Comparison of ENCODE assay signal across 1 cellular context in the genomic region with DNA sequence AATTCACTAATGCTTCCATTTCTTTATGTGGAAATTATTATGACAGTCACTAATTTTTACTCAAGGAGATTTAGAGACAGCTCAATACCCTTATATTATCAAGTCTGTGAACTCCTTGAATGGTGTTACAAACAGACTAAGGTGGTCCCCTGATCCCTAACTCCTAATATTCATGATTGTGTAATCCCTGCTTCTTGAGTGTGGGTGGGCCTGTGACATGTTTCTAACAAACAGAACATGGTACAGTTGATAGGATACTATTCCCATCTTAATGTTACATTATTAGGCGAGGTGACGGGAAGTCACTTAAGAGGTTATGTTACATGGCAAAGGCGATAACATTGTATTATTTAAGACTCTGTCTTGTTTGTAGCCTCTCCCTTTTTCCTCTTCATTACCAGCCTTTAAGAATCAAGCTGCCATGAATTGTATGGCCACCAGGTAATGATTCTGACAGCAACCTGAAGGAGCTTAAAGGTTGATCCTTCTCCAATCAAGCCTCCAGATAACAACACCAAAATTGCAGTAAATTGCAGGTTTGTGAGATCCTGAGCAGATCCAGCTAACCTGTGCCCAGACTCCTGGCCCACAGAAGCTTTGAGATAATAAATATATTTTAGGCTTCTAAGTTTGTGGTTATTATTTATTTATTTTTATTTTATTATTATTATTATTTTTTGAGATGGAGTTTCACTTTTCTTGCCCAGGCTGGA.
TF ChIP-seq lines count a peak whose summit lies in the region.

No MANE protein-coding gene starts in this region.

TF ChIP-seq in K562, 482 proteins besides CTCF, POLR2A, EP300 and RAD21:
- TF ChIP-seq ZNF444 (CRISPR knock-in tag; IDR thresholded peaks at IDR 0.05), result no peak
- TF ChIP-seq SP2 (IDR thresholded peaks at IDR 0.05; ENCODE audit: extremely low read depth, low read depth, low read length, poor library complexity, severe bottlenecking), result no peak
- no peak for TF ChIP-seq CEBPG (CRISPR knock-in tag; IDR thresholded peaks at IDR 0.05)
- peak in 1 of 2 experiments; percentile 48; a peak in 1 of 4 replicates for TF ChIP-seq CEBPG (tag; conservative IDR thresholded peaks at IDR 0.05 in 1 of 2, IDR thresholded peaks at IDR 0.05 in 1 of 2)
- TF ChIP-seq CEBPB (tag; IDR thresholded peaks at IDR 0.05), result peak; percentile 52; the same call in 1 of the 2 replicates
- TF ChIP-seq MYNN (IDR thresholded peaks at IDR 0.05), result no peak
- TF ChIP-seq MYNN (CRISPR knock-in tag; IDR thresholded peaks at IDR 0.05), result no peak
